24 cellular contexts compared by ENCODE assay signal in genomic region chr14:41922014-41922413, GRCh38.
"Had no signal": no experiment of that assay in that cellular context is flagged by ENCODE, and none has a peak within 500 bp of the region (broad histone marks: within the 10 kb centered on the region; RNA-seq: fewer than 3 reads in every experiment).

No MANE protein-coding gene starts in this region.

- H3K36me3 Mint-ChIP-seq: activated naive CD8-positive, alpha-beta T cell treated with anti-CD3 and anti-CD28 coated beads, Interleukin-2, amount 10 ng/mL, durations not matched to agents 7 days and 5 days; brain; natural killer cell had no signal

- H3K27ac ChIP-seq: esophagus squamous epithelium, thyroid gland, WERI-Rb-1 had no signal

- H3K4me1 ChIP-seq: esophagus squamous epithelium, thyroid gland had no signal

- H3K9me3 ChIP-seq: esophagus squamous epithelium, thyroid gland had no signal

- H3K4me1 Mint-ChIP-seq: activated naive CD8-positive, alpha-beta T cell treated with anti-CD3 and anti-CD28 coated beads, Interleukin-2, amount 10 ng/mL, durations not matched to agents 7 days and 5 days; activated T-helper 17 cell treated with anti-CD3 and anti-CD28 coated beads, Interleukin-2, amount 50 U/mL, for 72 hours; natural killer cell had no signal

- H3K4me3 Mint-ChIP-seq: activated CD8-positive, alpha-beta T cell treated with anti-CD3 and anti-CD28 coated beads for 36 hours; activated naive CD8-positive, alpha-beta T cell treated with anti-CD3 and anti-CD28 coated beads, Interleukin-2, amount 10 ng/mL, durations not matched to agents 7 days and 5 days; activated T-helper 17 cell treated with anti-CD3 and anti-CD28 coated beads, Interleukin-2, amount 50 U/mL, for 72 hours; brain; effector memory CD8-positive, alpha-beta T cell; natural killer cell had no signal

- H3K4me3 ChIP-seq: esophagus squamous epithelium, lung, thyroid gland had no signal

- H3K27ac Mint-ChIP-seq: activated CD8-positive, alpha-beta T cell treated with anti-CD3 and anti-CD28 coated beads for 36 hours; activated naive CD8-positive, alpha-beta T cell treated with anti-CD3 and anti-CD28 coated beads, Interleukin-2, amount 10 ng/mL, durations not matched to agents 7 days and 5 days; activated T-helper 17 cell treated with anti-CD3 and anti-CD28 coated beads, Interleukin-2, amount 50 U/mL, for 72 hours; brain; effector memory CD8-positive, alpha-beta T cell; natural killer cell had no signal

- DNase-seq: activated CD4-positive, alpha-beta T cell treated with anti-CD3 and anti-CD28 coated beads for 4 hours; activated CD8-positive, alpha-beta T cell treated with anti-CD3 and anti-CD28 coated beads for 36 hours; activated naive CD4-positive, alpha-beta T cell treated with Interleukin-2 at 50 U/mL for 16 hours; activated naive CD8-positive, alpha-beta T cell treated with anti-CD3 and anti-CD28 coated beads, Interleukin-2, amount 10 ng/mL, durations not matched to agents 7 days and 5 days; activated T-cell treated with anti-CD3 and anti-CD28 coated beads, Interleukin-2, amount 50 U/mL, for 1 hour; anterior cingulate cortex; caudate nucleus; effector memory CD8-positive, alpha-beta T cell; esophagus squamous epithelium; foreskin fibroblast; left colon; natural killer cell; nucleus accumbens; retina; stimulated activated CD4-positive, alpha-beta T cell treated with anti-CD3 and anti-CD28 coated beads, Interleukin-12 subunit alpha, Interleukin-12 subunit beta, amount 100 ng/mL, for 4 hours; stimulated activated CD4-positive, alpha-beta T cell treated with anti-CD3 and anti-CD28 coated beads, Interleukin-1b, Interleukin-23, amount 100 ng/mL, for 48 hours; stimulated activated CD8-positive, alpha-beta memory T cell treated with anti-CD3 and anti-CD28 coated beads, Interleukin-4, amount 100 ng/mL, for 48 hours; stimulated activated naive CD4-positive, alpha-beta T cell; T-helper 2 cell; thyroid gland; WERI-Rb-1 had no signal

- H3K27me3 Mint-ChIP-seq: activated CD8-positive, alpha-beta T cell treated with anti-CD3 and anti-CD28 coated beads for 36 hours; activated naive CD8-positive, alpha-beta T cell treated with anti-CD3 and anti-CD28 coated beads, Interleukin-2, amount 10 ng/mL, durations not matched to agents 7 days and 5 days; activated T-helper 17 cell treated with anti-CD3 and anti-CD28 coated beads, Interleukin-2, amount 50 U/mL, for 72 hours; brain; effector memory CD8-positive, alpha-beta T cell had no signal

- H3K27me3 ChIP-seq: esophagus squamous epithelium, thyroid gland had no signal

- H3K36me3 ChIP-seq: esophagus squamous epithelium, thyroid gland, WERI-Rb-1 had no signal

- H3K9me3 Mint-ChIP-seq: activated CD8-positive, alpha-beta T cell treated with anti-CD3 and anti-CD28 coated beads for 36 hours had no signal
